9 cellular contexts compared by ENCODE assay signal in genomic region chr12:19915392-19916192, GRCh38.
A peak's percentile ranks its signal among the peaks of the same experiment; 100 is the strongest.
DNase-seq lines count a peak whose midpoint lies in the region; ATAC-seq and TF ChIP-seq lines count a peak whose summit lies in the region.
"Had no signal": no experiment of that assay in that cellular context is flagged by ENCODE, and none has a peak within 500 bp of the region (broad histone marks: within the 10 kb centered on the region; RNA-seq: fewer than 3 reads in every experiment).

No MANE protein-coding gene starts in this region.

- H3K27ac ChIP-seq in Peyer's patch = no peak overlapping the region
- H3K27ac ChIP-seq in foreskin keratinocyte = no peak overlapping the region
- H3K27ac ChIP-seq: HL-60 had no signal

- no peaks in the 10 kb centered on the region for H3K27me3 ChIP-seq in Peyer's patch
- no peaks in the 10 kb centered on the region for H3K27me3 ChIP-seq in foreskin keratinocyte

- no peaks in the 10 kb centered on the region for H3K9me3 ChIP-seq in Peyer's patch

- H3K36me3 ChIP-seq in Peyer's patch = no peaks in the 10 kb centered on the region

- TF ChIP-seq POLR2A in Peyer's patch (IDR thresholded peaks at IDR 0.05) = no peak

- no peaks in the 10 kb centered on the region for H3K4me1 ChIP-seq in Peyer's patch
- H3K4me1 ChIP-seq in foreskin keratinocyte = no peaks in the 10 kb centered on the region

- TF ChIP-seq CTCF in Peyer's patch (IDR thresholded peaks at IDR 0.05) (peak in 5 of 6 experiments; percentile 25 to 87 (median 77)), foreskin keratinocyte (conservative IDR thresholded peaks at IDR 0.05) (peak; percentile 50)

- H3K4me3 ChIP-seq in Peyer's patch = no peak overlapping the region

- ATAC-seq in HG03442 (IDR thresholded peaks at IDR 0.05; ENCODE audit: unreplicated experiment) = peak; percentile 39
- ATAC-seq in foreskin keratinocyte = no peak
- no peak for ATAC-seq in GM18517 (IDR thresholded peaks at IDR 0.05; ENCODE audit: unreplicated experiment)

- DNase-seq in COLO829 (ENCODE audit: low spot score) = peak; percentile 26
- DNase-seq in Peyer's patch = no peak
- no peak for DNase-seq in foreskin keratinocyte
- DNase-seq in pulmonary artery endothelial cell (ENCODE audit: low read depth, low spot score) = peak; percentile 36
- DNase-seq in activated naive CD4-positive, alpha-beta T cell treated with Interleukin-2 at 50 U/mL for 16 hours = no peak
- DNase-seq in RPMI8226 = no peak

Comparison
In these comparisons a context has a peak if more than half of its experiments do, and no peak if none do; other contexts are left out.
1. DNase-seq: peak in COLO829 (single experiment) and pulmonary artery endothelial cell (single experiment); none in Peyer's patch (0 of 3), foreskin keratinocyte (0 of 2), activated naive CD4-positive, alpha-beta T cell treated with Interleukin-2 at 50 U/mL for 16 hours (single experiment) and RPMI8226 (single experiment).